ENCODE assay signal across 9 cellular contexts in genomic region chr19:35644987-35645679, GRCh38. TPM values are rescaled to one million over a fixed set of nuclear protein-coding genes. Genes with fewer than 3 reads are reported as not detected.
DNase-seq lines count a peak whose midpoint lies in the region; ATAC-seq lines count a peak whose summit lies in the region.
"Had no signal": no experiment of that assay in that cellular context is flagged by ENCODE, and none has a peak within 500 bp of the region (broad histone marks: within the 10 kb centered on the region; RNA-seq: fewer than 3 reads in every experiment).

No MANE protein-coding gene starts in this region.

- H3K4me3 ChIP-seq in CD8-positive, alpha-beta memory T cell (ENCODE audit: low read length), result peak overlapping the region; percentile 87
- peak overlapping the region; percentile 56 for H3K4me3 ChIP-seq in right cardiac atrium (ENCODE audit: low read length)

- peaks cover 0 to 15% (median 0%) of the 10 kb centered on the region in 3 donors for H3K36me3 Mint-ChIP-seq in CD8-positive, alpha-beta memory T cell
- H3K36me3 Mint-ChIP-seq in activated naive CD8-positive, alpha-beta T cell treated with anti-CD3 and anti-CD28 coated beads, Interleukin-2, amount 50 U/mL, for 24 hours (ENCODE audit: low read depth), result peaks cover 2% of the 10 kb centered on the region

- H3K27ac ChIP-seq in CD8-positive, alpha-beta memory T cell (ENCODE audit: low read depth, low read length), result peak overlapping the region; percentile 57
- peak overlapping the region; percentile 88 for H3K27ac ChIP-seq in right cardiac atrium (ENCODE audit: low read length)

- peak; percentile 39 to 74 (median 64) for DNase-seq in CD8-positive, alpha-beta memory T cell
- DNase-seq in M059J (ENCODE audit: low read depth) (peak; percentile 60), SKM-1 treated with dmso at 0.1 percent for 144 hours (lab: John Stamatoyannopoulos, UW; ENCODE audit: unreplicated experiment) (peak; percentile 73), right cardiac atrium (peak; percentile 93 to 96 (median 96)), retina (peak; percentile 9), GM19240 (ENCODE audit: insufficient read length, low spot score) (no peak)
- peak; percentile 93 for DNase-seq in activated naive CD8-positive, alpha-beta T cell treated with anti-CD3 and anti-CD28 coated beads, Interleukin-2, amount 50 U/mL, for 24 hours

- peak overlapping the region; percentile 79 to 93 (median 90) for H3K4me3 Mint-ChIP-seq in CD8-positive, alpha-beta memory T cell
- H3K4me3 Mint-ChIP-seq in activated naive CD8-positive, alpha-beta T cell treated with anti-CD3 and anti-CD28 coated beads, Interleukin-2, amount 50 U/mL, for 24 hours, result peak overlapping the region; percentile 82

- H3K27me3 Mint-ChIP-seq in CD8-positive, alpha-beta memory T cell, result no peaks in the 10 kb centered on the region
- H3K27me3 Mint-ChIP-seq in activated naive CD8-positive, alpha-beta T cell treated with anti-CD3 and anti-CD28 coated beads, Interleukin-2, amount 50 U/mL, for 24 hours, result no peaks in the 10 kb centered on the region

- peaks cover 47% of the 10 kb centered on the region for H3K4me1 ChIP-seq in CD8-positive, alpha-beta memory T cell (ENCODE audit: insufficient read depth, low read length)
- no peaks in the 10 kb centered on the region for H3K4me1 ChIP-seq in right cardiac atrium (ENCODE audit: control insufficient read depth, insufficient read depth, low read length)

- POLR2A ChIA-PET in CD8-positive, alpha-beta memory T cell (lab: Charles Lee), result no interaction called here

- H3K27ac Mint-ChIP-seq in CD8-positive, alpha-beta memory T cell, result peak overlapping the region; percentile 78 to 96 (median 94)
- peak overlapping the region; percentile 52 for H3K27ac Mint-ChIP-seq in activated naive CD8-positive, alpha-beta T cell treated with anti-CD3 and anti-CD28 coated beads, Interleukin-2, amount 50 U/mL, for 24 hours

- intact Hi-C loops in right cardiac atrium (cut with DNase I), result no loop called here

- peak; percentile 5 for ATAC-seq in activated naive CD8-positive, alpha-beta T cell treated with anti-CD3 and anti-CD28 coated beads, Interleukin-2, amount 50 U/mL, for 24 hours
- ATAC-seq in right cardiac atrium (peak; percentile 59 to 60), GM19463 (IDR thresholded peaks at IDR 0.05; ENCODE audit: unreplicated experiment) (no peak)

- no peaks in the 10 kb centered on the region for H3K36me3 ChIP-seq in CD8-positive, alpha-beta memory T cell (ENCODE audit: insufficient read depth, low read length)

- H3K27me3 ChIP-seq in CD8-positive, alpha-beta memory T cell (ENCODE audit: insufficient read depth, low read length, poor library complexity, severe bottlenecking), result no peaks in the 10 kb centered on the region
- H3K27me3 ChIP-seq in right cardiac atrium (ENCODE audit: control insufficient read depth, insufficient read depth), result no peaks in the 10 kb centered on the region

- 16% methylated on average over 20 of the region's 20 CpGs for WGBS in right cardiac atrium

- no peaks in the 10 kb centered on the region for H3K9me3 Mint-ChIP-seq in CD8-positive, alpha-beta memory T cell
- H3K9me3 Mint-ChIP-seq in activated naive CD8-positive, alpha-beta T cell treated with anti-CD3 and anti-CD28 coated beads, Interleukin-2, amount 50 U/mL, for 24 hours, result no peaks in the 10 kb centered on the region

- H3K9me3 ChIP-seq in CD8-positive, alpha-beta memory T cell (ENCODE audit: low read length), result no peaks in the 10 kb centered on the region
- no peaks in the 10 kb centered on the region for H3K9me3 ChIP-seq in right cardiac atrium (ENCODE audit: control insufficient read depth, low read length)

- CTCF ChIA-PET in CD8-positive, alpha-beta memory T cell (lab: Charles Lee), result interaction anchor here (1.2 kb wide), 1 partner anchor 96 kb away, joined by 4 read pairs; no protein-coding TSS in a partner anchor

- peaks cover 44 to 55% (median 44%) of the 10 kb centered on the region in 3 donors for H3K4me1 Mint-ChIP-seq in CD8-positive, alpha-beta memory T cell
- H3K4me1 Mint-ChIP-seq in activated naive CD8-positive, alpha-beta T cell treated with anti-CD3 and anti-CD28 coated beads, Interleukin-2, amount 50 U/mL, for 24 hours, result peaks cover 52% of the 10 kb centered on the region

RNA-seq across cellular contexts. Expression of gene COX6B1, which starts 3.0 kb away (rescaled TPM):
- total RNA-seq in CD8-positive, alpha-beta memory T cell, result 100 to 1,000 TPM; 433 to 452 TPM
- 753 TPM for polyA plus RNA-seq in CD8-positive, alpha-beta memory T cell
- 635 and 1,532 TPM in 2 replicates for total RNA-seq in M059J (2014; rRNA removed; shearing (Covaris generic))
- total RNA-seq in right cardiac atrium, result 1,000 to 10,000 TPM in 3 of 4 donors, 100 to 1,000 TPM in 1; 899 to 1,285 (median 1,111) TPM
- 3,084 TPM for polyA plus RNA-seq in right cardiac atrium

RNA-seq across cellular contexts. Expression of gene ETV2, which starts 3.6 kb away (rescaled TPM):
- total RNA-seq in CD8-positive, alpha-beta memory T cell, result 1 to 10 TPM; 1.2 TPM
- polyA plus RNA-seq in CD8-positive, alpha-beta memory T cell, result 1.4 TPM
- total RNA-seq in M059J (2014; rRNA removed; shearing (Covaris generic)), result 0.54 TPM in 1 of 2 replicates, not detected in the other
- 1 to 10 TPM in 1 of 4 donors, under 1 TPM in 2, not detected in 1; 0.41 to 1.0 (median 0.59) TPM for total RNA-seq in right cardiac atrium
- 0.77 TPM for polyA plus RNA-seq in right cardiac atrium

RNA-seq across cellular contexts. Expression of gene RBM42, which starts 16.3 kb away (rescaled TPM):
- total RNA-seq in CD8-positive, alpha-beta memory T cell, result 100 to 1,000 TPM; 109 to 116 TPM
- polyA plus RNA-seq in CD8-positive, alpha-beta memory T cell, result 62.4 TPM
- 97.1 and 128 TPM in 2 replicates for total RNA-seq in M059J (2014; rRNA removed; shearing (Covaris generic))
- 10 to 100 TPM; 52.0 to 57.9 (median 54.2) TPM for total RNA-seq in right cardiac atrium
- 50.9 TPM for polyA plus RNA-seq in right cardiac atrium

RNA-seq across cellular contexts. Expression of gene UPK1A, which starts 21.2 kb away (rescaled TPM):
- total RNA-seq in CD8-positive, alpha-beta memory T cell, result under 1 TPM in 1 of 2 experiments, not detected in 1; 0.22 TPM
- not detected for polyA plus RNA-seq in CD8-positive, alpha-beta memory T cell
- total RNA-seq in M059J (2014; rRNA removed; shearing (Covaris generic)), result 0.47 TPM in 1 of 2 replicates, not detected in the other
- not detected for total RNA-seq in right cardiac atrium
- not detected for polyA plus RNA-seq in right cardiac atrium
- total RNA-seq: HT1080 had no signal

RNA-seq across cellular contexts. Expression of gene HAUS5, which starts 32.6 kb away (rescaled TPM):
- 10 to 100 TPM; 37.3 to 39.3 TPM for total RNA-seq in CD8-positive, alpha-beta memory T cell
- 6.7 TPM for polyA plus RNA-seq in CD8-positive, alpha-beta memory T cell
- total RNA-seq in M059J (2014; rRNA removed; shearing (Covaris generic)), result 9.1 and 10.1 TPM in 2 replicates
- 1 to 10 TPM; 3.1 to 5.6 (median 4.8) TPM for total RNA-seq in right cardiac atrium
- polyA plus RNA-seq in right cardiac atrium, result 4.5 TPM
